In the genomic region with DNA sequence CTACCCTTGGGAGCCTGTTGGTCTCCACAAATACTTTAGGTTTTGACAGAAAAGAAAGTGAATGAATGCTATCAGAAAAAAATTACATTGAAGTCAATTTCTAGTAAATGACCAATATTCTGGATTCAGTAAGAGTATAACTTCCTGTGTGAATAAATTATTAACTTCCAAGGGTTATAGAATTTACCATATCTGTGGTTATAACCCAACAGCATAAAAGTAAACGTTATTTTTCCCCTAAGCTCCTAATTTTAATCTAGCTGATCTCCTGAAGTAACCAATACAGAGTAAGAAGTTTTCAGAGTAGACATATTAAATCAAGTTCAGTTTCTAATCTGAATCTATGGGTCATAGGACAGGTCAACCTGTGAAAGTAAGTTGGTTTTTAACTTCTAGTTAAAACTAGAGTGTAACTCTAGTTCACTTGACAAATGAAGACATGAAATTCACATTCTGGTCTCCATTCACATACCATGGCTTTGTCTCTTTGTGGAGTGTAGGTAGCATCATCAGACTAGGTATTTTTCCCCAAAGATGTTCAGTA, we compare ENCODE assay signal across 15 cellular contexts. TPM values are rescaled to one million over a fixed set of nuclear protein-coding genes. Genes with fewer than 3 reads are reported as not detected.
DNase-seq lines count a peak whose midpoint lies in the region; ATAC-seq and TF ChIP-seq lines count a peak whose summit lies in the region.
"Had no signal": no experiment of that assay in that cellular context is flagged by ENCODE, and none has a peak within 500 bp of the region (broad histone marks: within the 10 kb centered on the region; RNA-seq: fewer than 3 reads in every experiment).

No MANE protein-coding gene starts in this region.

- CTCF ChIA-PET in activated CD4-positive, alpha-beta memory T cell treated with anti-CD3 and anti-CD28 coated beads for 36 hours (lab: Charles Lee), result interaction anchor here (1.4 kb wide), 1 partner anchor 96 kb away, joined by 3 read pairs; no protein-coding TSS in a partner anchor
- CTCF ChIA-PET in activated CD4-positive, alpha-beta memory T cell treated with anti-CD3 and anti-CD28 coated beads, Interleukin-2, amount 10 ng/mL, durations not matched to agents 7 days and 5 days (lab: Charles Lee), result no interaction called here

- intact Hi-C loops in activated CD4-positive, alpha-beta memory T cell treated with anti-CD3 and anti-CD28 coated beads for 36 hours (cut with micrococcal nuclease), result loop anchor here (1.0 kb wide), 1 partner anchor 18 kb away; no protein-coding TSS in a partner anchor
- intact Hi-C loops in natural killer cell (cut with micrococcal nuclease), result no loop called here

- DNase-seq in activated CD4-positive, alpha-beta memory T cell treated with anti-CD3 and anti-CD28 coated beads for 36 hours, result no peak
- DNase-seq in activated CD4-positive, alpha-beta memory T cell treated with anti-CD3 and anti-CD28 coated beads, Interleukin-2, amount 10 ng/mL, durations not matched to agents 7 days and 5 days, result no peak
- DNase-seq in natural killer cell, result no peak
- no peak for DNase-seq in NAMALWA (ENCODE audit: low spot score)
- no peak for DNase-seq in stimulated activated CD4-positive, alpha-beta T cell treated with anti-CD3 and anti-CD28 coated beads, Interleukin-15, amount 100 ng/mL, for 24 hours
- DNase-seq: colonic mucosa, mesenchymal stem cell, NCI-H2171 had no signal

- H3K27ac Mint-ChIP-seq in activated CD4-positive, alpha-beta memory T cell treated with anti-CD3 and anti-CD28 coated beads for 36 hours, result peak overlapping the region; percentile 69
- no peak overlapping the region for H3K27ac Mint-ChIP-seq in activated CD4-positive, alpha-beta memory T cell treated with anti-CD3 and anti-CD28 coated beads, Interleukin-2, amount 10 ng/mL, durations not matched to agents 7 days and 5 days
- H3K27ac Mint-ChIP-seq in natural killer cell, result peak overlapping the region; percentile 48 to 75

- H3K4me3 Mint-ChIP-seq in activated CD4-positive, alpha-beta memory T cell treated with anti-CD3 and anti-CD28 coated beads for 36 hours, result no peak overlapping the region
- no peak overlapping the region for H3K4me3 Mint-ChIP-seq in activated CD4-positive, alpha-beta memory T cell treated with anti-CD3 and anti-CD28 coated beads, Interleukin-2, amount 10 ng/mL, durations not matched to agents 7 days and 5 days
- H3K4me3 Mint-ChIP-seq in natural killer cell, result peak overlapping the region; percentile 13

- no peaks in the 10 kb centered on the region for H3K9me3 Mint-ChIP-seq in activated CD4-positive, alpha-beta memory T cell treated with anti-CD3 and anti-CD28 coated beads for 36 hours
- H3K9me3 Mint-ChIP-seq in activated CD4-positive, alpha-beta memory T cell treated with anti-CD3 and anti-CD28 coated beads, Interleukin-2, amount 10 ng/mL, durations not matched to agents 7 days and 5 days, result peaks cover 22% of the 10 kb centered on the region
- no peaks in the 10 kb centered on the region for H3K9me3 Mint-ChIP-seq in natural killer cell

- TF ChIP-seq CTCF in natural killer cell (IDR thresholded peaks at IDR 0.05), result no peak

- peaks cover 5% of the 10 kb centered on the region for H3K36me3 Mint-ChIP-seq in activated CD4-positive, alpha-beta memory T cell treated with anti-CD3 and anti-CD28 coated beads for 36 hours
- peaks cover 24% of the 10 kb centered on the region for H3K36me3 Mint-ChIP-seq in activated CD4-positive, alpha-beta memory T cell treated with anti-CD3 and anti-CD28 coated beads, Interleukin-2, amount 10 ng/mL, durations not matched to agents 7 days and 5 days (ENCODE audit: low read depth)
- H3K36me3 Mint-ChIP-seq in natural killer cell, result peaks cover 18% of the 10 kb centered on the region

- ATAC-seq in GM21723 (IDR thresholded peaks at IDR 0.05; ENCODE audit: unreplicated experiment) (peak; percentile 22), HG03135 (IDR thresholded peaks at IDR 0.05; ENCODE audit: unreplicated experiment) (peak; percentile 62), natural killer cell (no peak), HG03457 (IDR thresholded peaks at IDR 0.05; ENCODE audit: unreplicated experiment) (no peak)
- ATAC-seq: Panc1 had no signal

- peaks cover 1% of the 10 kb centered on the region for H3K27me3 Mint-ChIP-seq in activated CD4-positive, alpha-beta memory T cell treated with anti-CD3 and anti-CD28 coated beads for 36 hours
- no peaks in the 10 kb centered on the region for H3K27me3 Mint-ChIP-seq in activated CD4-positive, alpha-beta memory T cell treated with anti-CD3 and anti-CD28 coated beads, Interleukin-2, amount 10 ng/mL, durations not matched to agents 7 days and 5 days
- no peaks in the 10 kb centered on the region for H3K27me3 Mint-ChIP-seq in natural killer cell (ENCODE audit: low read depth in 2 of 2)

- POLR2A ChIA-PET in activated CD4-positive, alpha-beta memory T cell treated with anti-CD3 and anti-CD28 coated beads for 36 hours (lab: Charles Lee), result no interaction called here
- POLR2A ChIA-PET in activated CD4-positive, alpha-beta memory T cell treated with anti-CD3 and anti-CD28 coated beads, Interleukin-2, amount 10 ng/mL, durations not matched to agents 7 days and 5 days (lab: Charles Lee), result no interaction called here

- H3K4me1 Mint-ChIP-seq in activated CD4-positive, alpha-beta memory T cell treated with anti-CD3 and anti-CD28 coated beads for 36 hours (ENCODE audit: low read depth), result peaks cover 16% of the 10 kb centered on the region
- peaks cover 17% of the 10 kb centered on the region for H3K4me1 Mint-ChIP-seq in activated CD4-positive, alpha-beta memory T cell treated with anti-CD3 and anti-CD28 coated beads, Interleukin-2, amount 10 ng/mL, durations not matched to agents 7 days and 5 days
- H3K4me1 Mint-ChIP-seq in natural killer cell, result peaks cover 28 to 48% of the 10 kb centered on the region in 2 donors

RNA-seq across cellular contexts. Expression of a gene that starts 22.8 kb away (rescaled TPM):
- total RNA-seq in activated CD4-positive, alpha-beta memory T cell treated with anti-CD3 and anti-CD28 coated beads for 36 hours, result 1 to 10 TPM; 3.1 to 3.8 TPM
- 1 to 10 TPM; 1.3 to 1.5 TPM for total RNA-seq in activated CD4-positive, alpha-beta memory T cell treated with anti-CD3 and anti-CD28 coated beads, Interleukin-2, amount 10 ng/mL, durations not matched to agents 7 days and 5 days
- total RNA-seq in natural killer cell, result 10 to 100 TPM; 67.0 to 95.4 (median 81.5) TPM
- total RNA-seq: A172, fibroblast of lung, osteocyte had no signal

RNA-seq across cellular contexts. Expression of a gene that starts 59.9 kb away (rescaled TPM):
- 10 to 100 TPM; 49.3 to 57.7 TPM for total RNA-seq in activated CD4-positive, alpha-beta memory T cell treated with anti-CD3 and anti-CD28 coated beads for 36 hours
- total RNA-seq in activated CD4-positive, alpha-beta memory T cell treated with anti-CD3 and anti-CD28 coated beads, Interleukin-2, amount 10 ng/mL, durations not matched to agents 7 days and 5 days, result 10 to 100 TPM; 70.7 to 76.4 TPM
- 100 to 1,000 TPM; 199 to 295 (median 270) TPM for total RNA-seq in natural killer cell

Comparison
In these comparisons a context has a peak if more than half of its experiments do, and no peak if none do; other contexts are left out.
1. ATAC-seq: peak in GM21723 (single experiment) and HG03135 (single experiment); none in natural killer cell (0 of 3) and HG03457 (single experiment).
2. RNA of a gene that starts 22.8 kb away (total RNA-seq): 67.0 to 95.4 TPM in natural killer cell; 3.1 to 3.8 TPM in activated CD4-positive, alpha-beta memory T cell treated with anti-CD3 and anti-CD28 coated beads for 36 hours and 1.3 to 1.5 TPM in activated CD4-positive, alpha-beta memory T cell treated with anti-CD3 and anti-CD28 coated beads, Interleukin-2, amount 10 ng/mL, durations not matched to agents 7 days and 5 days; every median in the first group is over 10 times any median in the second.